1 cellular context compared by ENCODE assay signal in the genomic region with DNA sequence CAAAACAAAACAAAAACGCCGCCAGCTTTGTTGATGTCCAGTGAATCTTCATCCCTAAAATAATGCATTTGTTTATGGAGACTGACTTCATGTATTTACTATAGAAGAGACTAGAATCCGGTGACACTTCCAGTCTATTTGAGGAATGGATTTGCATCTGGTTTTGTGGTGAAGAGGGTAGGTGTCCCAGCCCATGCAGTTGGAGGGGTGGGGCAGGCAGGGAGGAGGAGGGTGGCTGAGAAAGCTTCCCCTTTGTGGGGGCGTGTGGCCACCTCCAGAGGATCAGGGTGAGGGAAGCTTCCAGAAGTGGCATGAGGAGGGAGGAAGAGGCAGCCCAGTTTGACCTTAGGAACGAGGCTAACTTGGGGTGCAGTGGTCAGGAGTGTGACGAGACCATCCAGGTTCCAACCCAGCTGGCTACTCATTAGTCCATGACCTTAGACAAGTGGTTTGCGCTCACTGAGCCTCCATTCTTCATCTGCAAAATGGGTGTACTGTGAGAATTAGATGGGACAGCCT.
TF ChIP-seq lines count a peak whose summit lies in the region.

No MANE protein-coding gene starts in this region.

TF ChIP-seq in K562, 482 proteins besides CTCF, POLR2A, EP300 and RAD21 (continued from another document):
- TF ChIP-seq, protein P1, sequence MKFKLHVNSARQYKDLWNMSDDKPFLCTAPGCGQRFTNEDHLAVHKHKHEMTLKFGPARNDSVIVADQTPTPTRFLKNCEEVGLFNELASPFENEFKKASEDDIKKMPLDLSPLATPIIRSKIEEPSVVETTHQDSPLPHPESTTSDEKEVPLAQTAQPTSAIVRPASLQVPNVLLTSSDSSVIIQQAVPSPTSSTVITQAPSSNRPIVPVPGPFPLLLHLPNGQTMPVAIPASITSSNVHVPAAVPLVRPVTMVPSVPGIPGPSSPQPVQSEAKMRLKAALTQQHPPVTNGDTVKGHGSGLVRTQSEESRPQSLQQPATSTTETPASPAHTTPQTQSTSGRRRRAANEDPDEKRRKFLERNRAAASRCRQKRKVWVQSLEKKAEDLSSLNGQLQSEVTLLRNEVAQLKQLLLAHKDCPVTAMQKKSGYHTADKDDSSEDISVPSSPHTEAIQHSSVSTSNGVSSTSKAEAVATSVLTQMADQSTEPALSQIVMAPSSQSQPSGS (CRISPR knock-in tag; IDR thresholded peaks at IDR 0.05): no peak
- TF ChIP-seq, protein P2, sequence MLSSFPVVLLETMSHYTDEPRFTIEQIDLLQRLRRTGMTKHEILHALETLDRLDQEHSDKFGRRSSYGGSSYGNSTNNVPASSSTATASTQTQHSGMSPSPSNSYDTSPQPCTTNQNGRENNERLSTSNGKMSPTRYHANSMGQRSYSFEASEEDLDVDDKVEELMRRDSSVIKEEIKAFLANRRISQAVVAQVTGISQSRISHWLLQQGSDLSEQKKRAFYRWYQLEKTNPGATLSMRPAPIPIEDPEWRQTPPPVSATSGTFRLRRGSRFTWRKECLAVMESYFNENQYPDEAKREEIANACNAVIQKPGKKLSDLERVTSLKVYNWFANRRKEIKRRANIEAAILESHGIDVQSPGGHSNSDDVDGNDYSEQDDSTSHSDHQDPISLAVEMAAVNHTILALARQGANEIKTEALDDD (IDR thresholded peaks at IDR 0.05): 0 out of 2 replicates have a peak, but pooled peaks have one; percentile 28
- TF ChIP-seq BCOR (IDR thresholded peaks at IDR 0.05) (peak; percentile 49; the same call in 1 of the 2 replicates), ADNP (tag; IDR thresholded peaks at IDR 0.05) (peak; percentile 40; the same call in 1 of the 2 replicates), RBM25 (IDR thresholded peaks at IDR 0.05; ENCODE audit: low read depth, low read length, severe bottlenecking) (peak; percentile 30), ETV6 (IDR thresholded peaks at IDR 0.05; ENCODE audit: borderline replicate concordance in 1 of 2, low read depth in 2 of 2, low read length in 1 of 2) (peak in 1 of 2 experiments; percentile 53; a peak in 1 of 4 replicates), ETV6 (CRISPR knock-in tag; IDR thresholded peaks at IDR 0.05; ENCODE audit: borderline replicate concordance) (no peak)
